ENCODE assay signal across 25 cellular contexts in the genomic region with DNA sequence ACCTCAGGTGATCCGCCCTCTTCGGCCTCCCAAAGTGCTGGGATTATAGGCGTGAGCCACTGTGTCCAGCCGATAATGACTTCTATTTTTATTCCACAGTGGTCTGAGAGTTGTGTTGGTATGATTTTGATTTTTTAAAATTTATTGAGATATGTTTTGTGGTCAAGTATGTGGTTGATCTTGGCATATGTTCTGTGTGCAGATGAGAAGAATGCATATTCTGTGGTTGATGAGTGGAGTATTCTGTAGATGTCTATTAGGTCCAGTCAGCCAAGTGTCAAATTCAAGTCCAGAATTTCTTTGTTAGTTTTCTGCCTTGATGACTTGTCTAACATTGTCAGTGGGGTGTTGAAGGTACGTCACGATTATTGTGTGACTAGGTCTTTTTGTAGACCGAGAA.
DNase-seq lines count a peak whose midpoint lies in the region; ATAC-seq and TF ChIP-seq lines count a peak whose summit lies in the region.
"Had no signal": no experiment of that assay in that cellular context is flagged by ENCODE, and none has a peak within 500 bp of the region (broad histone marks: within the 10 kb centered on the region; RNA-seq: fewer than 3 reads in every experiment).

No MANE protein-coding gene starts in this region.

- no peak overlapping the region for H3K4ac ChIP-seq in IMR-90 (ENCODE audit: low read depth, low read length)

- CTCF ChIA-PET in IMR-90 (lab: Yijun Ruan, JAX): no interaction called here

- peaks cover 5% of the 10 kb centered on the region for H3K4me1 ChIP-seq in IMR-90 (ENCODE audit: control insufficient read depth, insufficient read depth, low read length)
- H3K4me1 ChIP-seq: BLaER1 treated with 17β-estradiol and CSF1 and Interleukin-3, amounts not matched to agents 10 nM and 100 nM had no signal

- no peak overlapping the region for H2BK5ac ChIP-seq in IMR-90 (ENCODE audit: low read depth, low read length, poor library complexity, severe bottlenecking)

- TF ChIP-seq CTCF in IMR-90 (conservative IDR thresholded peaks at IDR 0.05; ENCODE audit: low read depth, low read length) (no peak), brain microvascular endothelial cell (IDR thresholded peaks at IDR 0.05; ENCODE audit: low read depth, low read length, missing control alignments) (no peak)

- ATAC-seq in IMR-90 (ENCODE audit: low read depth): no peak
- ATAC-seq in HG03135 (IDR thresholded peaks at IDR 0.05; ENCODE audit: unreplicated experiment): no peak
- ATAC-seq: K562, Panc1 had no signal

- no CpG with 5 or more reads among the region's 7 CpGs for WGBS in IMR-90 (ENCODE audit: extremely low coverage in 2 of 2, insufficient read length in 1 of 2), 2 experiments

- H4K20me1 ChIP-seq in IMR-90 (ENCODE audit: insufficient read depth, low read length): no peaks in the 10 kb centered on the region
- H4K20me1 ChIP-seq: BLaER1 treated with 17β-estradiol and CSF1 and Interleukin-3, amounts not matched to agents 10 nM and 100 nM had no signal

- H3K9me3 ChIP-seq in IMR-90 (ENCODE audit: control insufficient read depth, insufficient read depth, low read length): peaks cover 4% of the 10 kb centered on the region; the same call in 1 of the 2 replicates

- no peak overlapping the region for H2BK15ac ChIP-seq in IMR-90 (ENCODE audit: low read depth, low read length)

- H3K9ac ChIP-seq in IMR-90 (ENCODE audit: low read depth, low read length): no peak overlapping the region
- H3K9ac ChIP-seq: BLaER1 treated with 17β-estradiol and CSF1 and Interleukin-3, amounts not matched to agents 10 nM and 100 nM had no signal

- no peaks in the 10 kb centered on the region for H3K79me1 ChIP-seq in IMR-90 (ENCODE audit: low read depth in 1 of 2, low read length in 2 of 2)

- H3K23ac ChIP-seq in IMR-90 (ENCODE audit: low read depth, low read length): no peak overlapping the region

- no peak overlapping the region for H3K18ac ChIP-seq in IMR-90 (ENCODE audit: low read depth, low read length)

- DNase-seq in IMR-90 (peak; percentile 21), RPMI7951 (ENCODE audit: low read depth) (peak; percentile 23), brain microvascular endothelial cell (peak; percentile 53), iris pigment epithelial cell (ENCODE audit: low read depth) (peak; percentile 64), NCI-H345 treated with DMSO at 0.1 percent for 48 hours (lab: John Stamatoyannopoulos, UW; ENCODE audit: unreplicated experiment) (no peak), NCI-H82 treated with DMSO at 0.1 percent for 48 hours (lab: John Stamatoyannopoulos, UW; ENCODE audit: unreplicated experiment) (no peak), NCI-H1436 (lab: John Stamatoyannopoulos, UW) (no peak)
- DNase-seq: AML-193; CD4-positive, alpha-beta memory T cell; COR-L47; DMS 273 treated with DMSO at 0.1 percent for 48 hours; DMS79; Kasumi-1; MG63; NCI-H1105 treated with DMSO at 0.1 percent for 48 hours; NCI-H1694; NCI-H2029 treated with DMSO at 0.1 percent for 48 hours; NCI-H526 treated with DMSO at 0.1 percent for 48 hours; SIG-M5 had no signal

- intact Hi-C loops in IMR-90 (cut with micrococcal nuclease): no loop called here

- no peak overlapping the region for H2BK20ac ChIP-seq in IMR-90 (ENCODE audit: low read depth, low read length)

- no peak overlapping the region for H3K14ac ChIP-seq in IMR-90 (replicated peaks; ENCODE audit: low read depth, low read length)

- no peak overlapping the region for H3K4me2 ChIP-seq in IMR-90 (ENCODE audit: low read depth, low read length)
- H3K4me2 ChIP-seq: BLaER1 treated with 17β-estradiol and CSF1 and Interleukin-3, amounts not matched to agents 10 nM and 100 nM had no signal

- H4K91ac ChIP-seq in IMR-90 (ENCODE audit: insufficient read depth, low read depth, low read length): no peak overlapping the region

- no peak for TF ChIP-seq RAD21 in IMR-90 (IDR thresholded peaks at IDR 0.05; ENCODE audit: low read length)

- no peak for TF ChIP-seq POLR2A in IMR-90 (IDR thresholded peaks at IDR 0.05; ENCODE audit: low read depth, low read length)

- no peak overlapping the region for H2AK5ac ChIP-seq in IMR-90 (ENCODE audit: low read depth, low read length)

- H3K36me3 ChIP-seq in IMR-90 (ENCODE audit: control insufficient read depth, insufficient read depth, low read length): no peaks in the 10 kb centered on the region
- no peaks in the 10 kb centered on the region for H3K36me3 ChIP-seq in brain microvascular endothelial cell (replicated peaks)
- H3K36me3 ChIP-seq: BLaER1 treated with 17β-estradiol and CSF1 and Interleukin-3, amounts not matched to agents 10 nM and 100 nM; MG63 had no signal

- H3K4me3 ChIP-seq in IMR-90 (ENCODE audit: insufficient read depth, low read depth, low read length) (no peak overlapping the region), brain microvascular endothelial cell (ENCODE audit: low read depth, low read length) (no peak overlapping the region)
- H3K4me3 ChIP-seq: BLaER1 treated with 17β-estradiol and CSF1 and Interleukin-3, amounts not matched to agents 10 nM and 100 nM; K562; MG63; SK-N-MC had no signal

- H3K56ac ChIP-seq in IMR-90 (ENCODE audit: extremely low read depth, insufficient read depth, low read length): no peak overlapping the region

- H3K9me1 ChIP-seq in IMR-90 (ENCODE audit: insufficient read depth, low read length): peaks cover 9% of the 10 kb centered on the region

- in situ Hi-C loops in IMR-90 (cut with MboI; ENCODE audit: low sequenced_read_pairs): no loop called here
- in situ Hi-C loops in brain microvascular endothelial cell (cut with HindIII; ENCODE audit: low pct_ligation_motif_present, low sequenced_read_pairs): no loop called here

- H2BK120ac ChIP-seq in IMR-90 (ENCODE audit: low read depth, low read length): no peak overlapping the region

- POLR2A ChIA-PET in IMR-90 (lab: Charles Lee; ENCODE audit: unreplicated experiment): no interaction called here

- H3K27ac ChIP-seq in IMR-90 (ENCODE audit: insufficient read depth, low read length) (no peak overlapping the region), brain microvascular endothelial cell (no peak overlapping the region)
- H3K27ac ChIP-seq: BLaER1 treated with 17β-estradiol and CSF1 and Interleukin-3, amounts not matched to agents 10 nM and 100 nM; HL-60; SK-N-MC had no signal

- H2AK9ac ChIP-seq in IMR-90 (replicated peaks; ENCODE audit: low read depth, low read length, poor library complexity): no peak overlapping the region

- BruUV-seq in IMR-90 (replicated peaks; lab: Mats Ljungman, UMichigan): no TSS peak

- H3K27me3 ChIP-seq in IMR-90 (ENCODE audit: control insufficient read depth, insufficient read depth, low read length) (no peaks in the 10 kb centered on the region), brain microvascular endothelial cell (replicated peaks) (no peaks in the 10 kb centered on the region)
- H3K27me3 ChIP-seq: BLaER1 treated with 17β-estradiol and CSF1 and Interleukin-3, amounts not matched to agents 10 nM and 100 nM; MG63 had no signal

- H4K5ac ChIP-seq in IMR-90 (ENCODE audit: low read depth, low read length): no peak overlapping the region

- no peak overlapping the region for H4K8ac ChIP-seq in IMR-90 (ENCODE audit: low read depth in 2 of 2, low read length in 2 of 2)

- dilution Hi-C loops in IMR-90 (cut with HindIII; ENCODE audit: low sequenced_read_pairs, unreplicated experiment): no loop called here

- H2AFZ ChIP-seq in IMR-90 (replicated peaks; ENCODE audit: low read length, poor library complexity): no peak overlapping the region

TF ChIP-seq in IMR-90, 13 proteins besides CTCF, POLR2A, EP300 and RAD21:
- TF ChIP-seq, protein P1, sequence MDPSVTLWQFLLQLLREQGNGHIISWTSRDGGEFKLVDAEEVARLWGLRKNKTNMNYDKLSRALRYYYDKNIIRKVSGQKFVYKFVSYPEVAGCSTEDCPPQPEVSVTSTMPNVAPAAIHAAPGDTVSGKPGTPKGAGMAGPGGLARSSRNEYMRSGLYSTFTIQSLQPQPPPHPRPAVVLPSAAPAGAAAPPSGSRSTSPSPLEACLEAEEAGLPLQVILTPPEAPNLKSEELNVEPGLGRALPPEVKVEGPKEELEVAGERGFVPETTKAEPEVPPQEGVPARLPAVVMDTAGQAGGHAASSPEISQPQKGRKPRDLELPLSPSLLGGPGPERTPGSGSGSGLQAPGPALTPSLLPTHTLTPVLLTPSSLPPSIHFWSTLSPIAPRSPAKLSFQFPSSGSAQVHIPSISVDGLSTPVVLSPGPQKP (IDR thresholded peaks at IDR 0.05; ENCODE audit: borderline replicate concordance, low read depth, low read length): no peak
- TF ChIP-seq CEBPB (IDR thresholded peaks at IDR 0.05; ENCODE audit: low read depth, low read length) (no peak), RFX5 (IDR thresholded peaks at IDR 0.05; ENCODE audit: low read depth, low read length) (no peak), MXI1 (IDR thresholded peaks at IDR 0.05; ENCODE audit: borderline replicate concordance, low read depth, low read length) (no peak), MAZ (IDR thresholded peaks at IDR 0.05; ENCODE audit: borderline replicate concordance, low read depth, low read length) (no peak), FOS (IDR thresholded peaks at IDR 0.05; ENCODE audit: low read depth, low read length) (no peak), SMC3 (IDR thresholded peaks at IDR 0.05; ENCODE audit: low read depth, low read length) (no peak), BHLHE40 (IDR thresholded peaks at IDR 0.05; ENCODE audit: low read depth, low read length) (no peak), RCOR1 (IDR thresholded peaks at IDR 0.05; ENCODE audit: insufficient replicate concordance, low read length) (no peak), MAFK (IDR thresholded peaks at IDR 0.05; ENCODE audit: low read depth, low read length) (no peak), NFE2L2 (IDR thresholded peaks at IDR 0.05; ENCODE audit: low read depth, low read length) (no peak), CHD1 (IDR thresholded peaks at IDR 0.05; ENCODE audit: low read depth, low read length) (no peak)
- TF ChIP-seq, protein P2, sequence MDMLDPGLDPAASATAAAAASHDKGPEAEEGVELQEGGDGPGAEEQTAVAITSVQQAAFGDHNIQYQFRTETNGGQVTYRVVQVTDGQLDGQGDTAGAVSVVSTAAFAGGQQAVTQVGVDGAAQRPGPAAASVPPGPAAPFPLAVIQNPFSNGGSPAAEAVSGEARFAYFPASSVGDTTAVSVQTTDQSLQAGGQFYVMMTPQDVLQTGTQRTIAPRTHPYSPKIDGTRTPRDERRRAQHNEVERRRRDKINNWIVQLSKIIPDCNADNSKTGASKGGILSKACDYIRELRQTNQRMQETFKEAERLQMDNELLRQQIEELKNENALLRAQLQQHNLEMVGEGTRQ (IDR thresholded peaks at IDR 0.05; ENCODE audit: low read depth, low read length): no peak

Comparison
In these comparisons a context has a peak if more than half of its experiments do, and no peak if none do; other contexts are left out.
1. DNase-seq: peak in IMR-90 (single experiment), RPMI7951 (single experiment), brain microvascular endothelial cell (single experiment) and iris pigment epithelial cell (single experiment); none in NCI-H345 treated with DMSO at 0.1 percent for 48 hours (single experiment), NCI-H82 treated with DMSO at 0.1 percent for 48 hours (single experiment) and NCI-H1436 (single experiment).